ENCODE assay signal across 8 cellular contexts in the genomic region with DNA sequence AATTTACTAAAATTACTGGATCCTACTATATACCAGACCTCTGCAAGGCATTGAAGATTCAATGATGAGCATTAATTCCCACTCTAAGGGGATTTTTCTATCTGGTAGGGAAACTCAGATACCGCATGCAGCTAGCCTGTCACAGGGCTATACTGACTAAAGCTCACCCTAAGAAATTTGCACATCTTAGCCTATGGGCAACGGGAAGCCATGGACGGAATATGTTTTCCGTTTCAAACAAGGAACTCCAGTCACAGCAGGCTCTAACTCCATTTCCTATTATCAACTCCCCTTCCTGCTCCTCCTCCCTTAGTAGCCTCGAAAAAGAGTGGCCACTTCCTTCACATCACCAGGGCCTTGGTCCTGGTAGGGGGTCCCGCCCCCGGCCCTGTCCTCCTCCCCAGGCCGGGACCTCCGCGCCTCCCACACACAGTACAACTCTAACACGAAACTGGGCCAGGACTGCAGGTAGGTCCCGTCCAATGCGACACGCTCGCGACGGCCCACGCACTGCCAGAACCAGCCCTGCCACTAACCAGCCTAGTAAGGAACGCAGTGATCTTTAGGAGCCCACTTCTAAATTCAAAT. TPM values are rescaled to one million over a fixed set of nuclear protein-coding genes. Genes with fewer than 3 reads are reported as not detected.
DNase-seq lines count a peak whose midpoint lies in the region; ATAC-seq and TF ChIP-seq lines count a peak whose summit lies in the region.

No MANE protein-coding gene starts in this region.

- H3K27ac ChIP-seq in SU-DHL-6 (ENCODE audit: low read depth, low read length) (no peak overlapping the region), esophagus (ENCODE audit: low read depth in 2 of 2, low read length in 1 of 2) (peak overlapping the region; percentile 91 to 99)

- H3K9me3 ChIP-seq in SU-DHL-6 (ENCODE audit: insufficient read depth, low read length) (no peaks in the 10 kb centered on the region), esophagus (ENCODE audit: control insufficient read depth in 2 of 2, insufficient read depth in 1 of 2, low read depth in 1 of 2, low read length in 1 of 2) (no peaks in the 10 kb centered on the region)

- peak; percentile 55 for DNase-seq in CD1c-positive myeloid dendritic cell (ENCODE audit: extremely low spot score)
- peak; percentile 24 for DNase-seq in nephron progenitor cell
- no peak for DNase-seq in GM19240 (ENCODE audit: insufficient read length, low spot score)
- DNase-seq in NCI-H2196 (lab: John Stamatoyannopoulos, UW; ENCODE audit: unreplicated experiment) = no peak

- peak overlapping the region; percentile 94 for H3K9ac ChIP-seq in SU-DHL-6 (ENCODE audit: low read length)

- H3K9me3 Mint-ChIP-seq in nephron progenitor cell = no peaks in the 10 kb centered on the region

- H3K4me3 ChIP-seq in SU-DHL-6 (ENCODE audit: insufficient read depth, low read length, poor library complexity, severe bottlenecking) (peak overlapping the region; percentile 68), esophagus (ENCODE audit: low read depth in 1 of 2, low read length in 2 of 2) (peak overlapping the region; percentile 57 to 60)

- no peaks in the 10 kb centered on the region for H3K4me1 ChIP-seq in esophagus (ENCODE audit: control insufficient read depth in 2 of 2, insufficient read depth in 2 of 2, low read length in 1 of 2)

- peaks cover 19% of the 10 kb centered on the region for H3K4me1 Mint-ChIP-seq in nephron progenitor cell

- ATAC-seq in GM19043 (IDR thresholded peaks at IDR 0.05; ENCODE audit: low read depth, unreplicated experiment) (peak; percentile 13), HG03354 (IDR thresholded peaks at IDR 0.05; ENCODE audit: poor library complexity, severe bottlenecking, unreplicated experiment) (peak; percentile 3)

- peaks cover 7% of the 10 kb centered on the region; the same call in 1 of the 2 replicates for H3F3A ChIP-seq in SU-DHL-6 (ENCODE audit: insufficient read depth)

- no peaks in the 10 kb centered on the region for H3K9me2 ChIP-seq in SU-DHL-6 (replicated peaks; ENCODE audit: insufficient read depth, low read length)

- 6 to 9% methylated on average over 19 of the region's 19 CpGs for WGBS in esophagus, 2 donors

- peak overlapping the region; percentile 95 for H3K4me3 Mint-ChIP-seq in nephron progenitor cell

- H3K36me3 ChIP-seq in SU-DHL-6 (ENCODE audit: low read length) (peaks cover 13% of the 10 kb centered on the region), esophagus (ENCODE audit: control insufficient read depth in 2 of 2, insufficient read depth in 2 of 2, low read length in 1 of 2) (peaks cover 6 to 13% of the 10 kb centered on the region in 2 donors)

- TF ChIP-seq CTCF in SU-DHL-6 (IDR thresholded peaks at IDR 0.05; ENCODE audit: insufficient read depth, low read length, poor library complexity, severe bottlenecking) = no peak
- TF ChIP-seq CTCF in nephron progenitor cell (IDR thresholded peaks at IDR 0.05) = no peak

- H3K79me2 ChIP-seq in SU-DHL-6 (ENCODE audit: insufficient read depth, low read length) = peaks cover 16% of the 10 kb centered on the region; the same call in 1 of the 2 replicates

- no peaks in the 10 kb centered on the region for H3K27me3 Mint-ChIP-seq in nephron progenitor cell (ENCODE audit: low read depth, poor library complexity)

- H4K20me1 ChIP-seq in SU-DHL-6 (ENCODE audit: low read depth, low read length) = no peaks in the 10 kb centered on the region

- H3K27me3 ChIP-seq in SU-DHL-6 (ENCODE audit: low read length) (no peaks in the 10 kb centered on the region), esophagus (ENCODE audit: control insufficient read depth in 1 of 2, insufficient read depth in 2 of 2, low read length in 2 of 2) (no peaks in the 10 kb centered on the region)

- peak overlapping the region; percentile 97 for H2AFZ ChIP-seq in SU-DHL-6 (ENCODE audit: low read depth, low read length, severe bottlenecking)

- H3K36me3 Mint-ChIP-seq in nephron progenitor cell (ENCODE audit: low read depth) = peaks cover 29% of the 10 kb centered on the region

- peak overlapping the region; percentile 92 for H3K4me2 ChIP-seq in SU-DHL-6 (ENCODE audit: low read depth, low read length, poor library complexity, severe bottlenecking)

- peak overlapping the region; percentile 99 for H3K27ac Mint-ChIP-seq in nephron progenitor cell

RNA-seq across cellular contexts. Expression of gene COX5B, which starts 0.7 kb away (rescaled TPM):
- polyA plus RNA-seq in esophagus = 100 to 1,000 TPM; 442 to 656 TPM

RNA-seq across cellular contexts. Expression of gene ACTR1B, which starts 18.6 kb away (rescaled TPM):
- polyA plus RNA-seq in esophagus = 10 to 100 TPM; 39.2 to 40.9 TPM

RNA-seq across cellular contexts. Expression of gene C2orf92, which starts 24.3 kb away (rescaled TPM):
- 10 to 100 TPM in 1 of 2 donors, 1 to 10 TPM in 1; 1.8 to 14.3 TPM for polyA plus RNA-seq in esophagus

RNA-seq across cellular contexts. Expression of gene ANKRD36B, which starts 55.5 kb away (rescaled TPM):
- 10 to 100 TPM in 1 of 2 donors, 1 to 10 TPM in 1; 1.8 to 14.3 TPM for polyA plus RNA-seq in esophagus

Comparison
In these comparisons a context has a peak if more than half of its experiments do, and no peak if none do; other contexts are left out.
1. DNase-seq: peak in CD1c-positive myeloid dendritic cell (single experiment) and nephron progenitor cell (single experiment); none in GM19240 (single experiment) and NCI-H2196 (single experiment).